8 cellular contexts compared by ENCODE assay signal in genomic region chr5:77774981-77775772, GRCh38. TPM values are rescaled to one million over a fixed set of nuclear protein-coding genes. Genes with fewer than 3 reads are reported as not detected.
A peak's percentile ranks its signal among the peaks of the same experiment; 100 is the strongest.
DNase-seq lines count a peak whose midpoint lies in the region; ATAC-seq, FAIRE-seq and TF ChIP-seq lines count a peak whose summit lies in the region.

No MANE protein-coding gene starts in this region.

- TF ChIP-seq EP300 in HepG2 (IDR thresholded peaks at IDR 0.05; ENCODE audit: low read depth in 2 of 2, low read length in 2 of 2) (no peak), HepG2 (CRISPR knock-in tag; IDR thresholded peaks at IDR 0.05; ENCODE audit: borderline replicate concordance) (no peak)

- H4K20me1 ChIP-seq in KMS-11 (ENCODE audit: insufficient read depth) (peaks cover 16% of the 10 kb centered on the region), HepG2 (ENCODE audit: insufficient read depth, low read length) (peaks cover 42% of the 10 kb centered on the region)

- H3K27ac ChIP-seq in KMS-11 (peak overlapping the region; percentile 98), HepG2 (ENCODE audit: extremely low read length, insufficient read depth, low read length) (peak overlapping the region; percentile 84), thyroid gland (peak overlapping the region; percentile 89 to 98 (median 96))

- H3K9me3 ChIP-seq in HepG2 (ENCODE audit: low read length): no peaks in the 10 kb centered on the region
- no peaks in the 10 kb centered on the region for H3K9me3 ChIP-seq in thyroid gland

- POLR2A ChIA-PET in BJ (lab: Charles Lee): interaction anchor here (0.6 kb wide), 1 partner anchor 210 kb away, joined by 3 read pairs; no protein-coding TSS in a partner anchor
- POLR2A ChIA-PET in HepG2 (lab: Yijun Ruan, JAX): interaction anchor here (1.4 to 1.7 kb wide), 2 partner anchors 35 to 38 kb away, joined by 4 to 5 read pairs; no protein-coding TSS in a partner anchor

- FAIRE-seq in HepG2 (lab: Jason Lieb, UNC): no peak

- intact Hi-C loops in HepG2 (cut with micrococcal nuclease; ENCODE audit: unreplicated experiment) (loop anchor here (10.0 kb wide), 1 partner anchor 230 kb away; no protein-coding TSS in a partner anchor), thyroid gland (cut with DNase I) (loop anchor here (10.0 kb wide), 1 partner anchor 520 kb away; the partner anchor contains the start of gene AP3B1)

- H3K4me3 ChIP-seq in BJ (ENCODE audit: low read depth, low read length): peak overlapping the region; percentile 64
- no peak overlapping the region for H3K4me3 ChIP-seq in KMS-11 (IDR thresholded peaks at IDR 0.05; ENCODE audit: insufficient read depth, low read depth, low read length)
- H3K4me3 ChIP-seq in astrocyte of the cerebellum (ENCODE audit: low read depth, low read length): peak overlapping the region; percentile 46
- peak overlapping the region; percentile 74 to 90 (median 85) for H3K4me3 ChIP-seq in HepG2 (replicated peaks in 1 of 3; ENCODE audit: insufficient read depth in 1 of 3, low read depth in 2 of 3, low read length in 3 of 3)
- H3K4me3 ChIP-seq in thyroid gland (replicated peaks in 1 of 3): peak overlapping the region; percentile 47 to 88 (median 58)

- H3K4me2 ChIP-seq in KMS-11 (peak overlapping the region; percentile 75), HepG2 (ENCODE audit: low read depth, low read length) (peak overlapping the region; percentile 100)

- H3K36me3 ChIP-seq in BJ (ENCODE audit: control insufficient read depth, insufficient read depth, low read length) (peaks cover 2% of the 10 kb centered on the region; the same call in 1 of the 2 replicates), KMS-11 (ENCODE audit: insufficient read depth) (no peaks in the 10 kb centered on the region; the same call in 1 of the 2 replicates), HepG2 (replicated peaks in 1 of 2; ENCODE audit: control insufficient read depth in 1 of 2, insufficient read depth in 2 of 2, low read length in 2 of 2) (peaks cover 1 to 6% of the 10 kb centered on the region in 2 experiments; a peak in 4 of 5 replicates), thyroid gland (no peaks in the 10 kb centered on the region)

- peaks cover 51% of the 10 kb centered on the region for H3K4me1 ChIP-seq in KMS-11 (ENCODE audit: low read depth, poor library complexity, severe bottlenecking)
- H3K4me1 ChIP-seq in HepG2 (ENCODE audit: insufficient read depth, low read length): peaks cover 67% of the 10 kb centered on the region
- peaks cover 25 to 29% of the 10 kb centered on the region in 2 donors for H3K4me1 ChIP-seq in thyroid gland

- in situ Hi-C loops in astrocyte of the cerebellum (cut with HindIII; ENCODE audit: low sequenced_read_pairs) (no loop called here), HepG2 (cut with HindIII; ENCODE audit: extremely low pct_ligation_motif_present, low pct_unique_long_range_greater_than_20kb) (no loop called here)

- DNase-seq in BJ (ENCODE audit: low read depth) (no peak), astrocyte of the cerebellum (ENCODE audit: low read depth) (peak; percentile 6), HepG2 (ENCODE audit: low spot score) (peak; percentile 10), thyroid gland (no peak), hepatic stellate cell (ENCODE audit: low spot score) (no peak)

- 3% methylated on average over 9 of the region's 13 CpGs for WGBS in HepG2 (ENCODE audit: low lambda C conversion rate)
- WGBS in thyroid gland, 2 donors: 12 to 13% methylated on average over 12 to 13 of the region's 13 CpGs

- TF ChIP-seq RAD21 in HepG2 (CRISPR knock-in tag; IDR thresholded peaks at IDR 0.05): no peak

- H3K27me3 ChIP-seq in BJ (ENCODE audit: control insufficient read depth, insufficient read depth, low read length): no peaks in the 10 kb centered on the region
- no peaks in the 10 kb centered on the region for H3K27me3 ChIP-seq in KMS-11 (ENCODE audit: insufficient read depth, low read depth)
- no peaks in the 10 kb centered on the region for H3K27me3 ChIP-seq in HepG2 (ENCODE audit: control insufficient read depth in 1 of 2, insufficient read depth in 2 of 2, low read length in 2 of 2)
- no peaks in the 10 kb centered on the region for H3K27me3 ChIP-seq in thyroid gland

- H3K9ac ChIP-seq in KMS-11 (peak overlapping the region; percentile 100), HepG2 (ENCODE audit: insufficient read depth, low read depth, low read length) (peak overlapping the region; percentile 97)

- BruUV-seq in HepG2 (replicated peaks; lab: Mats Ljungman, UMichigan): TSS peak; percentile 50

- ATAC-seq in GM19351 (IDR thresholded peaks at IDR 0.05; ENCODE audit: unreplicated experiment) (peak; percentile 17), HepG2 (peak; percentile 36), GM21515 (IDR thresholded peaks at IDR 0.05; ENCODE audit: unreplicated experiment) (no peak)

- CTCF ChIA-PET in BJ (lab: Yijun Ruan, JAX) (interaction anchor here (0.6 kb wide), 2 partner anchors 772 to 1666 kb away, joined by 3 read pairs; no protein-coding TSS in a partner anchor), HepG2 (lab: Yijun Ruan, JAX; ENCODE audit: low intra/inter-chr PET ratio, low total read pairs) (no interaction called here)

- H3K79me2 ChIP-seq in KMS-11 (ENCODE audit: insufficient read depth, low read depth): peaks cover 57% of the 10 kb centered on the region
- peaks cover 60% of the 10 kb centered on the region for H3K79me2 ChIP-seq in HepG2 (ENCODE audit: insufficient read depth, low read length)

- TF ChIP-seq POLR2A in HepG2 (IDR thresholded peaks at IDR 0.05; ENCODE audit: insufficient read depth in 1 of 2, low read depth in 2 of 2, low read length in 2 of 2) (no peak), thyroid gland (IDR thresholded peaks at IDR 0.05) (no peak)

- no peak for TF ChIP-seq CTCF in BJ (IDR thresholded peaks at IDR 0.05; ENCODE audit: insufficient read depth, low read depth, low read length)
- no peak for TF ChIP-seq CTCF in KMS-11 (conservative IDR thresholded peaks at IDR 0.05; ENCODE audit: low read depth, low read length)
- TF ChIP-seq CTCF in astrocyte of the cerebellum (IDR thresholded peaks at IDR 0.05; ENCODE audit: low read depth, low read length, missing control alignments): no peak
- no peak for TF ChIP-seq CTCF in HepG2 (CRISPR knock-in tag; IDR thresholded peaks at IDR 0.05)
- no peak for TF ChIP-seq CTCF in thyroid gland (IDR thresholded peaks at IDR 0.05)

- peak overlapping the region; percentile 92 for H2AFZ ChIP-seq in KMS-11 (ENCODE audit: low read depth)
- no peak overlapping the region for H2AFZ ChIP-seq in HepG2 (ENCODE audit: low read length)

TF ChIP-seq in HepG2, 621 proteins besides CTCF, POLR2A, EP300 and RAD21 (continues in another document):
- TF ChIP-seq, protein P1, sequence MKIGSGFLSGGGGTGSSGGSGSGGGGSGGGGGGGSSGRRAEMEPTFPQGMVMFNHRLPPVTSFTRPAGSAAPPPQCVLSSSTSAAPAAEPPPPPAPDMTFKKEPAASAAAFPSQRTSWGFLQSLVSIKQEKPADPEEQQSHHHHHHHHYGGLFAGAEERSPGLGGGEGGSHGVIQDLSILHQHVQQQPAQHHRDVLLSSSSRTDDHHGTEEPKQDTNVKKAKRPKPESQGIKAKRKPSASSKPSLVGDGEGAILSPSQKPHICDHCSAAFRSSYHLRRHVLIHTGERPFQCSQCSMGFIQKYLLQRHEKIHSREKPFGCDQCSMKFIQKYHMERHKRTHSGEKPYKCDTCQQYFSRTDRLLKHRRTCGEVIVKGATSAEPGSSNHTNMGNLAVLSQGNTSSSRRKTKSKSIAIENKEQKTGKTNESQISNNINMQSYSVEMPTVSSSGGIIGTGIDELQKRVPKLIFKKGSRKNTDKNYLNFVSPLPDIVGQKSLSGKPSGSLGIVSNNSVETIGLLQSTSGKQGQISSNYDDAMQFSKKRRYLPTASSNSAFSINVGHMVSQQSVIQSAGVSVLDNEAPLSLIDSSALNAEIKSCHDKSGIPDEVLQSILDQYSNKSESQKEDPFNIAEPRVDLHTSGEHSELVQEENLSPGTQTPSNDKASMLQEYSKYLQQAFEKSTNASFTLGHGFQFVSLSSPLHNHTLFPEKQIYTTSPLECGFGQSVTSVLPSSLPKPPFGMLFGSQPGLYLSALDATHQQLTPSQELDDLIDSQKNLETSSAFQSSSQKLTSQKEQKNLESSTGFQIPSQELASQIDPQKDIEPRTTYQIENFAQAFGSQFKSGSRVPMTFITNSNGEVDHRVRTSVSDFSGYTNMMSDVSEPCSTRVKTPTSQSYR (CRISPR knock-in tag; IDR thresholded peaks at IDR 0.05; ENCODE audit: borderline replicate concordance): no peak
- no peak for TF ChIP-seq ZNF136 (CRISPR knock-in tag; IDR thresholded peaks at IDR 0.05; ENCODE audit: low read depth)

RNA-seq across cellular contexts. Expression of gene TBCA, which starts 1.0 kb away (rescaled TPM):
- 41.7 and 122 TPM in 2 replicates for polyA plus RNA-seq in BJ (2011; rRNA removed)
- polyA minus RNA-seq in BJ (2011; rRNA and poly(A)+ RNA removed): 6.8 and 7.7 TPM in 2 replicates
- 309 and 398 TPM in 2 replicates for total RNA-seq in HepG2 (2016; rRNA removed; fragmentation: Illumina TruSeq; extraction: Trizol)
- 188 and 190 TPM in 2 replicates for total RNA-seq in HepG2 (2016; cell fraction: cytosol; rRNA removed; fragmentation: Illumina TruSeq; extraction: Trizol; ENCODE audit: low read depth)
- 314 and 394 TPM in 2 replicates for total RNA-seq in HepG2 (2016; cell fraction: insoluble cytoplasmic fraction; rRNA removed; fragmentation: Illumina TruSeq; extraction: Trizol)
- total RNA-seq in HepG2 (2016; cell fraction: membrane; rRNA removed; fragmentation: Illumina TruSeq; extraction: Trizol): 213 and 228 TPM in 2 replicates
- 121 and 126 TPM in 2 replicates for total RNA-seq in HepG2 (2016; cell fraction: nucleus; rRNA removed; fragmentation: Illumina TruSeq; extraction: Trizol)
- 73.3 and 93.8 TPM in 2 replicates for polyA plus RNA-seq in HepG2 (2011; rRNA removed)
- 69.3 and 95.9 TPM in 2 replicates for polyA plus RNA-seq in HepG2 (2011; cell fraction: cytosol; rRNA removed)
- polyA plus RNA-seq in HepG2 (2011; cell fraction: nucleus; rRNA removed): 22.7 and 38.2 TPM in 2 replicates
- 312 and 399 TPM in 2 replicates for polyA plus RNA-seq in HepG2 (2012)
- polyA plus RNA-seq in HepG2 (2016; cell fraction: cytosol; fragmentation: Illumina TruSeq; extraction: Trizol; ENCODE audit: low read depth): 196 and 223 TPM in 2 replicates
- polyA plus RNA-seq in HepG2 (2016; cell fraction: insoluble cytoplasmic fraction; fragmentation: Illumina TruSeq; extraction: Trizol; ENCODE audit: low read depth): 459 and 468 TPM in 2 replicates
- 234 TPM in 2 replicates for polyA plus RNA-seq in HepG2 (2016; cell fraction: membrane; fragmentation: Illumina TruSeq; extraction: Trizol; ENCODE audit: low read depth)
- polyA plus RNA-seq in HepG2 (2016; cell fraction: nucleus; fragmentation: Illumina TruSeq; extraction: Trizol; ENCODE audit: insufficient read depth, low read depth): 278 and 287 TPM in 2 replicates
- polyA minus RNA-seq in HepG2 (2011; rRNA and poly(A)+ RNA removed; ENCODE audit: low replicate concordance): 2.0 and 3.4 TPM in 2 replicates
- polyA minus RNA-seq in HepG2 (2011; cell fraction: cytosol; rRNA and poly(A)+ RNA removed): 31.8 and 37.9 TPM in 2 replicates
- polyA minus RNA-seq in HepG2 (2011; cell fraction: nucleus; rRNA and poly(A)+ RNA removed): 21.8 and 29.8 TPM in 2 replicates
- 100 to 1,000 TPM; 127 to 222 (median 165) TPM for total RNA-seq in thyroid gland

Comparison
In these comparisons a context has a peak if more than half of its experiments do, and no peak if none do; other contexts are left out.
1. DNase-seq: peak in astrocyte of the cerebellum (single experiment) and HepG2 (single experiment); none in BJ (single experiment), thyroid gland (0 of 2) and hepatic stellate cell (single experiment).
2. Peak in every context shown above with its lines, with median percentiles within 50 percentile points of each other: H3K27ac ChIP-seq.